23 cellular contexts compared by ENCODE assay signal in the genomic region with DNA sequence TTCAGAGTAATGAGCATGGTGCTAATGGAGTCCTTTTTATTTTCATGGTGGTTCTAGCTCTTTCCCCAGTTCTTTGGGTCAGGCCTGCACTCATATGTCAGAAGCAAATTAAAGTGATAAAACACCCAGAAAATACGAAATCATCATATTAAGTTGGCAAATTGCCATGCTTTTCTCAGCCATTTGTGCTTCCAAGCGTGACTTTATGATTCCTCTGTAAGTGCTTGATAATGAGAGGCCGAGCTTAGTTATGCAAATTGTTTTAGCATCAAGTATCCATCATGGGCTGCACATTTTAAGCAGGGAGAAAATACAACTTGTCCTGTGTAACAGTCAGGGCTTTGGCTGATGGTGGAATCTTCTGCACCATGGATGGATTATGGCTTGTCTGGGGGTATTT. TPM values are rescaled to one million over a fixed set of nuclear protein-coding genes. Genes with fewer than 3 reads are reported as not detected.
"Had no signal": no experiment of that assay in that cellular context is flagged by ENCODE, and none has a peak within 500 bp of the region (broad histone marks: within the 10 kb centered on the region; RNA-seq: fewer than 3 reads in every experiment).

No MANE protein-coding gene starts in this region.

- H3K4me3 ChIP-seq: esophagus muscularis mucosa, heart left ventricle, ovary, right lobe of liver, testis, transverse colon had no signal

- DNase-seq: activated CD4-positive, alpha-beta T cell treated with anti-CD3 and anti-CD28 coated beads for 4 hours; activated CD4-positive, alpha-beta T cell treated with anti-CD3 and anti-CD28 coated beads, Interleukin-2, amount 50 U/mL, for 4 hours; activated naive CD4-positive, alpha-beta T cell; activated T-cell treated with anti-CD3 and anti-CD28 coated beads for 4 hours; activated T-cell treated with anti-CD3 and anti-CD28 coated beads, Interleukin-2, amount 50 U/mL, for 72 hours; dermis blood vessel endothelial cell; effector CD4-positive, alpha-beta T cell; foreskin keratinocyte; heart left ventricle; hypothalamus; immature natural killer cell; midbrain; naive thymus-derived CD4-positive, alpha-beta T cell; ovary; right lobe of liver; stimulated activated CD4-positive, alpha-beta T cell treated with anti-CD3 and anti-CD28 coated beads, Interleukin-2, amount 100 ng/mL, for 48 hours; stimulated activated naive CD8-positive, alpha-beta T cell treated with anti-CD3 and anti-CD28 coated beads, Interleukin-15, Interleukin-2, amounts not matched to agents 100 U/mL and 50 U/mL, for 24 hours; testis; transverse colon had no signal

- H3K4me1 ChIP-seq: foreskin keratinocyte, right lobe of liver, testis, transverse colon had no signal

- H3K27ac ChIP-seq: esophagus muscularis mucosa, foreskin keratinocyte, heart left ventricle, ovary, right lobe of liver, testis, transverse colon, VCaP had no signal

- H3K27me3 ChIP-seq: esophagus muscularis mucosa, foreskin keratinocyte, heart left ventricle, ovary, right lobe of liver, testis, transverse colon had no signal

- H3K36me3 ChIP-seq: esophagus muscularis mucosa, heart left ventricle, ovary, right lobe of liver, transverse colon had no signal

- H3K9me3 ChIP-seq: esophagus muscularis mucosa, heart left ventricle, ovary, right lobe of liver, testis, transverse colon had no signal

- ATAC-seq: activated naive CD4-positive, alpha-beta T cell treated with anti-CD3 and anti-CD28 coated beads, Interleukin-2, amount 50 U/mL, for 72 hours; activated T-cell treated with anti-CD3 and anti-CD28 coated beads, Interleukin-2, amount 50 U/mL, for 72 hours; foreskin keratinocyte; naive thymus-derived CD4-positive, alpha-beta T cell; right lobe of liver; stimulated activated naive CD8-positive, alpha-beta T cell treated with anti-CD3 and anti-CD28 coated beads, Interleukin-15, Interleukin-2, amounts not matched to agents 100 U/mL and 50 U/mL, for 24 hours had no signal

RNA-seq across cellular contexts. Expression of a gene that starts 45.2 kb away (rescaled TPM):
- total RNA-seq: activated naive CD4-positive, alpha-beta T cell treated with anti-CD3 and anti-CD28 coated beads, Interleukin-2, amount 50 U/mL, for 72 hours; bronchial epithelial cell; dermis blood vessel endothelial cell; foreskin keratinocyte had no signal
